ENCODE assay signal across 8 cellular contexts in genomic region chr15:80695911-80696651, GRCh38. TPM values are rescaled to one million over a fixed set of nuclear protein-coding genes. Genes with fewer than 3 reads are reported as not detected.
A peak's percentile ranks its signal among the peaks of the same experiment; 100 is the strongest.
DNase-seq lines count a peak whose midpoint lies in the region; ATAC-seq and TF ChIP-seq lines count a peak whose summit lies in the region.

No MANE protein-coding gene starts in this region.

- peaks cover 22% of the 10 kb centered on the region for H3K4me1 Mint-ChIP-seq in activated T-helper 1 cell treated with anti-CD3 and anti-CD28 coated beads, Interleukin-12 subunit alpha, Interleukin-12 subunit beta, Interleukin-2, Interleukin-4 antibody, amounts not matched to agents 30 ng/mL and 10 ng/mL and 1 ng/mL, durations not matched to agents 14 hours and 24 hours and 36 hours (ENCODE audit: low read depth)

- peaks cover 40% of the 10 kb centered on the region for H3K27me3 Mint-ChIP-seq in activated T-helper 1 cell treated with anti-CD3 and anti-CD28 coated beads, Interleukin-12 subunit alpha, Interleukin-12 subunit beta, Interleukin-2, Interleukin-4 antibody, amounts not matched to agents 30 ng/mL and 10 ng/mL and 1 ng/mL, durations not matched to agents 14 hours and 24 hours and 36 hours (ENCODE audit: insufficient read depth)

- peak overlapping the region; percentile 89 for H3K4me3 Mint-ChIP-seq in activated T-helper 1 cell treated with anti-CD3 and anti-CD28 coated beads, Interleukin-12 subunit alpha, Interleukin-12 subunit beta, Interleukin-2, Interleukin-4 antibody, amounts not matched to agents 30 ng/mL and 10 ng/mL and 1 ng/mL, durations not matched to agents 14 hours and 24 hours and 36 hours

- 3 to 7% (median 5%) methylated on average over 26 to 43 of the region's 43 CpGs for WGBS in ovary, 3 donors

- no peak overlapping the region for H3K27ac ChIP-seq in ovary

- DNase-seq in NCI-H2171 treated with DMSO at 0.1 percent for 48 hours (lab: John Stamatoyannopoulos, UW) (peak; percentile 21), NCI-H2171 (lab: John Stamatoyannopoulos, UW) (no peak), M059J (ENCODE audit: low read depth) (peak; percentile 56), foreskin melanocyte (peak; percentile 21), ovary (peak in 4 of 5 donors; percentile 8 to 60 (median 34)), posterior vena cava (ENCODE audit: low spot score) (no peak)
- no peak for DNase-seq in activated T-helper 1 cell treated with anti-CD3 and anti-CD28 coated beads, Interleukin-12 subunit alpha, Interleukin-12 subunit beta, Interleukin-2, Interleukin-4 antibody, amounts not matched to agents 30 ng/mL and 10 ng/mL and 1 ng/mL, durations not matched to agents 14 hours and 24 hours and 36 hours (ENCODE audit: low spot score)

- H3K27ac Mint-ChIP-seq in activated T-helper 1 cell treated with anti-CD3 and anti-CD28 coated beads, Interleukin-12 subunit alpha, Interleukin-12 subunit beta, Interleukin-2, Interleukin-4 antibody, amounts not matched to agents 30 ng/mL and 10 ng/mL and 1 ng/mL, durations not matched to agents 14 hours and 24 hours and 36 hours: peak overlapping the region; percentile 85

- no peak for ATAC-seq in HG03342 (IDR thresholded peaks at IDR 0.05; ENCODE audit: unreplicated experiment)

- no peak for TF ChIP-seq CTCF in ovary (IDR thresholded peaks at IDR 0.05)

- no peak for TF ChIP-seq EP300 in ovary (IDR thresholded peaks at IDR 0.05)

- H3K4me3 ChIP-seq in ovary: peak overlapping the region; percentile 56

- no peaks in the 10 kb centered on the region for H3K9me3 ChIP-seq in ovary

- no peak for TF ChIP-seq POLR2A in ovary (IDR thresholded peaks at IDR 0.05)

- no peaks in the 10 kb centered on the region for H3K27me3 ChIP-seq in ovary

- no peaks in the 10 kb centered on the region for H3K9me3 Mint-ChIP-seq in activated T-helper 1 cell treated with anti-CD3 and anti-CD28 coated beads, Interleukin-12 subunit alpha, Interleukin-12 subunit beta, Interleukin-2, Interleukin-4 antibody, amounts not matched to agents 30 ng/mL and 10 ng/mL and 1 ng/mL, durations not matched to agents 14 hours and 24 hours and 36 hours

- H3K36me3 ChIP-seq in ovary: no peaks in the 10 kb centered on the region

- intact Hi-C loops in activated T-helper 1 cell treated with anti-CD3 and anti-CD28 coated beads, Interleukin-12 subunit alpha, Interleukin-12 subunit beta, Interleukin-2, Interleukin-4 antibody, amounts not matched to agents 30 ng/mL and 10 ng/mL and 1 ng/mL, durations not matched to agents 14 hours and 24 hours and 36 hours (cut with micrococcal nuclease): loop anchor here (10.0 kb wide), 1 partner anchor 289 kb away; the partner anchor contains the start of gene MESD
- intact Hi-C loops in ovary (cut with DNase I) (no loop called here), posterior vena cava (cut with DNase I) (no loop called here)

- peaks cover 5% of the 10 kb centered on the region for H3K4me1 ChIP-seq in ovary (ENCODE audit: insufficient read depth)

- H3K36me3 Mint-ChIP-seq in activated T-helper 1 cell treated with anti-CD3 and anti-CD28 coated beads, Interleukin-12 subunit alpha, Interleukin-12 subunit beta, Interleukin-2, Interleukin-4 antibody, amounts not matched to agents 30 ng/mL and 10 ng/mL and 1 ng/mL, durations not matched to agents 14 hours and 24 hours and 36 hours (ENCODE audit: low read depth): no peaks in the 10 kb centered on the region

RNA-seq across cellular contexts. Expression of gene ABHD17C, which starts 1.0 kb away (rescaled TPM):
- 3.2 and 7.2 TPM in 2 replicates for total RNA-seq in M059J (2014; rRNA removed; shearing (Covaris generic))
- total RNA-seq in activated T-helper 1 cell treated with anti-CD3 and anti-CD28 coated beads, Interleukin-12 subunit alpha, Interleukin-12 subunit beta, Interleukin-2, Interleukin-4 antibody, amounts not matched to agents 30 ng/mL and 10 ng/mL and 1 ng/mL, durations not matched to agents 14 hours and 24 hours and 36 hours: 4.7 and 5.0 TPM in 2 replicates
- 1 to 10 TPM; 1.2 to 5.5 (median 3.6) TPM for total RNA-seq in ovary
- polyA plus RNA-seq in ovary: 1 to 10 TPM; 2.1 to 5.6 TPM
- total RNA-seq in posterior vena cava: 1 to 10 TPM; 4.4 to 4.9 TPM

Comparison
In these comparisons a context has a peak if more than half of its experiments do, and no peak if none do; other contexts are left out.
1. DNase-seq: peak in NCI-H2171 treated with DMSO at 0.1 percent for 48 hours (single experiment), M059J (single experiment), foreskin melanocyte (single experiment) and ovary (4 of 5); none in NCI-H2171 (single experiment), activated T-helper 1 cell treated with anti-CD3 and anti-CD28 coated beads, Interleukin-12 subunit alpha, Interleukin-12 subunit beta, Interleukin-2, Interleukin-4 antibody, amounts not matched to agents 30 ng/mL and 10 ng/mL and 1 ng/mL, durations not matched to agents 14 hours and 24 hours and 36 hours (single experiment) and posterior vena cava (single experiment).